Comparison of ENCODE assay signal across 8 cellular contexts in genomic region chr2:30147715-30148611, GRCh38. TPM values are rescaled to one million over a fixed set of nuclear protein-coding genes. Genes with fewer than 3 reads are reported as not detected.
DNase-seq lines count a peak whose midpoint lies in the region; ATAC-seq and TF ChIP-seq lines count a peak whose summit lies in the region.

No MANE protein-coding gene starts in this region.

- WGBS in IMR-90 (ENCODE audit: extremely low coverage in 2 of 2, insufficient read length in 1 of 2), 2 experiments = 0% methylated on average over 27 of the region's 50 CpGs; no CpG with 5 or more reads in 1 of the 2 experiments
- WGBS in testis, 2 donors = 4 to 11% methylated on average over 20 to 50 of the region's 50 CpGs

- no peak overlapping the region for H3K18ac ChIP-seq in IMR-90 (ENCODE audit: low read depth, low read length)

- H2AFZ ChIP-seq in IMR-90 (replicated peaks; ENCODE audit: low read length, poor library complexity) = peak overlapping the region; percentile 93

- H2AK9ac ChIP-seq in IMR-90 (replicated peaks; ENCODE audit: low read depth, low read length, poor library complexity) = peak overlapping the region; percentile 39

- ATAC-seq in GM19438 (IDR thresholded peaks at IDR 0.05; ENCODE audit: low read depth, unreplicated experiment) (peak; percentile 25), IMR-90 (ENCODE audit: low read depth) (peak; percentile 37), omental fat pad (ENCODE audit: low FRiP score) (peak; percentile 8)

- peaks cover 20 to 37% of the 10 kb centered on the region in 2 experiments for H3K79me1 ChIP-seq in IMR-90 (ENCODE audit: low read depth in 1 of 2, low read length in 2 of 2)

- peaks cover 3% of the 10 kb centered on the region; the same call in 1 of the 2 replicates for H3K9me1 ChIP-seq in IMR-90 (ENCODE audit: insufficient read depth, low read length)

- intact Hi-C loops in IMR-90 (cut with micrococcal nuclease) = no loop called here
- intact Hi-C loops in testis (cut with DNase I; ENCODE audit: low total_unique reads) = no loop called here

- H2BK15ac ChIP-seq in IMR-90 (ENCODE audit: low read depth, low read length) = no peak overlapping the region

- H3K27me3 ChIP-seq in IMR-90 (ENCODE audit: control insufficient read depth, insufficient read depth, low read length) = no peaks in the 10 kb centered on the region
- H3K27me3 ChIP-seq in SJSA1 (replicated peaks) = peaks cover 11% of the 10 kb centered on the region
- no peaks in the 10 kb centered on the region for H3K27me3 ChIP-seq in testis

- no peak overlapping the region; the same call in 1 of the 2 replicates for H4K5ac ChIP-seq in IMR-90 (ENCODE audit: low read depth, low read length)

- H3K9ac ChIP-seq in IMR-90 (ENCODE audit: low read depth, low read length) = peak overlapping the region; percentile 92

- H3K4ac ChIP-seq in IMR-90 (ENCODE audit: low read depth, low read length) = no peak overlapping the region

- CTCF ChIA-PET in IMR-90 (lab: Yijun Ruan, JAX) = interaction anchor here (0.7 to 4.9 kb wide), 3 partner anchors 16 to 563 kb away, joined by 4 to 51 read pairs (median 5); no protein-coding TSS in a partner anchor

- dilution Hi-C loops in IMR-90 (cut with HindIII; ENCODE audit: low sequenced_read_pairs, unreplicated experiment) = no loop called here

- H3K56ac ChIP-seq in IMR-90 (ENCODE audit: extremely low read depth, insufficient read depth, low read length) = no peak overlapping the region

- H2BK120ac ChIP-seq in IMR-90 (ENCODE audit: low read depth, low read length) = no peak overlapping the region

- H3K4me1 ChIP-seq in IMR-90 (ENCODE audit: control insufficient read depth, insufficient read depth, low read length) = peaks cover 7% of the 10 kb centered on the region
- H3K4me1 ChIP-seq in SJSA1 (replicated peaks) = peaks cover 22% of the 10 kb centered on the region
- H3K4me1 ChIP-seq in testis = peaks cover 11% of the 10 kb centered on the region

- H4K20me1 ChIP-seq in IMR-90 (ENCODE audit: insufficient read depth, low read length) = peaks cover 17% of the 10 kb centered on the region

- DNase-seq in IMR-90 (peak; percentile 40), SJSA1 (ENCODE audit: low read depth in 1 of 2, low spot score in 2 of 2) (peak; percentile 65 to 74), glomerular visceral epithelial cell (ENCODE audit: extremely low spot score) (peak; percentile 65), omental fat pad (ENCODE audit: low spot score) (peak; percentile 73), testis (peak; percentile 85)
- peak; percentile 82 for DNase-seq in activated naive CD4-positive, alpha-beta T cell treated with anti-CD3 and anti-CD28 coated beads, Interleukin-2, amount 50 U/mL, for 16 hours

- H3K9me3 ChIP-seq in IMR-90 (ENCODE audit: control insufficient read depth, insufficient read depth, low read length) (no peaks in the 10 kb centered on the region), SJSA1 (replicated peaks) (no peaks in the 10 kb centered on the region; the same call in 1 of the 2 replicates), testis (no peaks in the 10 kb centered on the region)

- POLR2A ChIA-PET in IMR-90 (lab: Charles Lee; ENCODE audit: unreplicated experiment) = interaction anchor here (0.6 to 0.8 kb wide), 2 partner anchors 13 to 1473 kb away, joined by 3 to 11 read pairs; no protein-coding TSS in a partner anchor

- H3K36me3 ChIP-seq in IMR-90 (ENCODE audit: control insufficient read depth, insufficient read depth, low read length) (peaks cover 4% of the 10 kb centered on the region), SJSA1 (peaks cover 22% of the 10 kb centered on the region), testis (ENCODE audit: low read depth, missing control alignments) (no peaks in the 10 kb centered on the region)

- TF ChIP-seq CTCF in C4-2B (conservative IDR thresholded peaks at IDR 0.05) (peak; percentile 78), IMR-90 (conservative IDR thresholded peaks at IDR 0.05; ENCODE audit: low read depth, low read length) (peak; percentile 64), omental fat pad (IDR thresholded peaks at IDR 0.05) (peak in 1 of 3 donors; percentile 7), testis (IDR thresholded peaks at IDR 0.05) (peak; percentile 52 to 57 (median 57))

- peak overlapping the region; percentile 67 for H3K4me3 ChIP-seq in IMR-90 (ENCODE audit: insufficient read depth, low read depth, low read length)
- H3K4me3 ChIP-seq in SJSA1 = peak overlapping the region; percentile 97
- H3K4me3 ChIP-seq in testis = peak overlapping the region; percentile 97 to 99

- peak overlapping the region; percentile 18; the same call in 1 of the 2 replicates for H3K14ac ChIP-seq in IMR-90 (replicated peaks; ENCODE audit: low read depth, low read length)

- no peak for TF ChIP-seq RAD21 in IMR-90 (IDR thresholded peaks at IDR 0.05; ENCODE audit: low read length)

- in situ Hi-C loops in IMR-90 (cut with MboI; ENCODE audit: low sequenced_read_pairs) = no loop called here

- H3K27ac ChIP-seq in C4-2B (peak overlapping the region; percentile 84), IMR-90 (ENCODE audit: insufficient read depth, low read length) (peak overlapping the region; percentile 91), SJSA1 (peak overlapping the region; percentile 87; the same call in 1 of the 2 replicates), testis (peak overlapping the region; percentile 99 to 100)

- H3K23ac ChIP-seq in IMR-90 (ENCODE audit: low read depth, low read length) = 0 out of 2 replicates have a peak overlapping the region, but pooled peaks have one; percentile 48

- no TSS peak for BruUV-seq in IMR-90 (replicated peaks; lab: Mats Ljungman, UMichigan)

- no peak overlapping the region; a peak in 1 of 4 replicates for H4K8ac ChIP-seq in IMR-90 (ENCODE audit: low read depth in 2 of 2, low read length in 2 of 2)

- H2BK5ac ChIP-seq in IMR-90 (ENCODE audit: low read depth, low read length, poor library complexity, severe bottlenecking) = peak overlapping the region; percentile 92

- no peak overlapping the region for H2BK20ac ChIP-seq in IMR-90 (ENCODE audit: low read depth, low read length)

- H4K91ac ChIP-seq in IMR-90 (ENCODE audit: insufficient read depth, low read depth, low read length) = no peak overlapping the region

- H2AK5ac ChIP-seq in IMR-90 (ENCODE audit: low read depth, low read length) = no peak overlapping the region; the same call in 1 of the 2 replicates

- peak overlapping the region; percentile 94 for H3K4me2 ChIP-seq in IMR-90 (ENCODE audit: low read depth, low read length)

- TF ChIP-seq POLR2A in IMR-90 (IDR thresholded peaks at IDR 0.05; ENCODE audit: low read depth, low read length) = 0 out of 2 replicates have a peak, but pooled peaks have one; percentile 14
- TF ChIP-seq POLR2A in testis (IDR thresholded peaks at IDR 0.05) = no peak

TF ChIP-seq in IMR-90, 13 proteins besides CTCF, POLR2A, EP300 and RAD21:
- peak; percentile 48; the same call in 1 of the 2 replicates for TF ChIP-seq MAZ (IDR thresholded peaks at IDR 0.05; ENCODE audit: borderline replicate concordance, low read depth, low read length)
- peak; percentile 98 for TF ChIP-seq USF2 (IDR thresholded peaks at IDR 0.05; ENCODE audit: low read depth, low read length)
- TF ChIP-seq RCOR1 (IDR thresholded peaks at IDR 0.05; ENCODE audit: insufficient replicate concordance, low read length) = no peak

RNA-seq across cellular contexts. Expression of gene YPEL5, which starts 1.2 kb away (rescaled TPM):
- 40.7 and 54.7 TPM in 2 replicates for total RNA-seq in IMR-90 (2012; rRNA removed)
- polyA plus RNA-seq in IMR-90 (2012; rRNA removed) = 49.6 and 62.6 TPM in 2 replicates
- 14.5 and 14.6 TPM in 2 replicates for polyA plus RNA-seq in IMR-90 (2012; cell fraction: cytosol; rRNA removed)
- polyA plus RNA-seq in IMR-90 (2012; cell fraction: nucleus; rRNA removed; ENCODE audit: low replicate concordance) = 7.3 and 43.8 TPM in 2 replicates
- 37.1 and 44.9 TPM in 2 replicates for total RNA-seq in SJSA1 (2014; rRNA removed; shearing (Covaris generic))
- 100 to 1,000 TPM in 1 of 4 donors, 10 to 100 TPM in 3; 69.1 to 254 (median 80.1) TPM for total RNA-seq in omental fat pad
- 100 to 1,000 TPM; 131 to 181 TPM for total RNA-seq in testis
- polyA plus RNA-seq in testis (ENCODE audit: insufficient read depth, low read depth, low replicate concordance) = 189 TPM

Comparison
In these comparisons a context has a peak if more than half of its experiments do, and no peak if none do; other contexts are left out.
1. Peak in every context shown above with its lines: DNase-seq, ATAC-seq, H3K4me3 ChIP-seq and H3K27ac ChIP-seq.